Comparison of ENCODE assay signal across 1 cellular context in the genomic region with DNA sequence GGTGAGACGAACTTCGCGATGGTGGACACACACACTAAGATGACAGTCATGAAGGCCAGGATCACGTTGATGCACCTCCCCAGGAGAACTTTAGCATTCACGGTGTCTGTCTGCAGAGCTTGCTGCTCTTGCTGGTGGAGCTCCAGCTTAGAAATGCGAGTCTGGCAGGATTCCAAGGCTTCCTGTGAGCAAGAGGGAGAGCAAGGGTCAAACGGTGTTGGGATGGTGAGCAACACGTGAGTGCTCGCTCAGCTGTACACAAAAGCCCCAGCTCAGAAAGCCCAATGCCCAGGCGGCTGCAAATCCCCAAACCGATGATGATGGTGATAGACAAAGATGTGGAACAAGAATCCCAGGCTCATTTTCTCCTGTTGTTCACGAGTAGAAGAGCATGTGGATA.
TF ChIP-seq lines count a peak whose summit lies in the region.

No MANE protein-coding gene starts in this region.

TF ChIP-seq in HepG2, 621 proteins besides CTCF, POLR2A, EP300 and RAD21 (continued from another document and continues in another):
- TF ChIP-seq, protein P1, sequence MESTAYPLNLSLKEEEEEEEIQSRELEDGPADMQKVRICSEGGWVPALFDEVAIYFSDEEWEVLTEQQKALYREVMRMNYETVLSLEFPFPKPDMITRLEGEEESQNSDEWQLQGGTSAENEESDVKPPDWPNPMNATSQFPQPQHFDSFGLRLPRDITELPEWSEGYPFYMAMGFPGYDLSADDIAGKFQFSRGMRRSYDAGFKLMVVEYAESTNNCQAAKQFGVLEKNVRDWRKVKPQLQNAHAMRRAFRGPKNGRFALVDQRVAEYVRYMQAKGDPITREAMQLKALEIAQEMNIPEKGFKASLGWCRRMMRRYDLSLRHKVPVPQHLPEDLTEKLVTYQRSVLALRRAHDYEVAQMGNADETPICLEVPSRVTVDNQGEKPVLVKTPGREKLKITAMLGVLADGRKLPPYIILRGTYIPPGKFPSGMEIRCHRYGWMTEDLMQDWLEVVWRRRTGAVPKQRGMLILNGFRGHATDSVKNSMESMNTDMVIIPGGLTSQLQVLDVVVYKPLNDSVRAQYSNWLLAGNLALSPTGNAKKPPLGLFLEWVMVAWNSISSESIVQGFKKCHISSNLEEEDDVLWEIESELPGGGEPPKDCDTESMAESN (CRISPR knock-in tag; conservative IDR thresholded peaks at IDR 0.05): no peak
- TF ChIP-seq, protein P2, sequence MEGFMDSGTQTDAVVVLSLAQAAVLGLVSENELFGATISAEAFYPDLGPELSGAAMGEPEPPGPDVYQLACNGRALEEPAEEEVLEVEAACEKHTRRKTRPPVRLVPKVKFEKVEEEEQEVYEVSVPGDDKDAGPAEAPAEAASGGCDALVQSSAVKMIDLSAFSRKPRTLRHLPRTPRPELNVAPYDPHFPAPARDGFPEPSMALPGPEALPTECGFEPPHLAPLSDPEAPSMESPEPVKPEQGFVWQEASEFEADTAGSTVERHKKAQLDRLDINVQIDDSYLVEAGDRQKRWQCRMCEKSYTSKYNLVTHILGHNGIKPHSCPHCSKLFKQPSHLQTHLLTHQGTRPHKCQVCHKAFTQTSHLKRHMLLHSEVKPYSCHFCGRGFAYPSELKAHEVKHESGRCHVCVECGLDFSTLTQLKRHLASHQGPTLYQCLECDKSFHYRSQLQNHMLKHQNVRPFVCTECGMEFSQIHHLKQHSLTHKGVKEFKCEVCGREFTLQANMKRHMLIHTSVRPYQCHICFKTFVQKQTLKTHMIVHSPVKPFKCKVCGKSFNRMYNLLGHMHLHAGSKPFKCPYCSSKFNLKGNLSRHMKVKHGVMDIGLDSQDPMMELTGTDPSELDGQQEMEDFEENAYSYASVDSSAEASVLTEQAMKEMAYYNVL (CRISPR knock-in tag; IDR thresholded peaks at IDR 0.05; ENCODE audit: borderline replicate concordance): no peak
- TF ChIP-seq KLF6 (CRISPR knock-in tag; IDR thresholded peaks at IDR 0.05): no peak
- no peak for TF ChIP-seq ZNF460 (CRISPR knock-in tag; IDR thresholded peaks at IDR 0.05; ENCODE audit: borderline replicate concordance)
- TF ChIP-seq TBX3 (IDR thresholded peaks at IDR 0.05; ENCODE audit: borderline replicate concordance): no peak
- TF ChIP-seq ZNF569 (CRISPR knock-in tag; IDR thresholded peaks at IDR 0.05; ENCODE audit: borderline replicate concordance): no peak
- no peak for TF ChIP-seq ZNF75D (CRISPR knock-in tag; IDR thresholded peaks at IDR 0.05; ENCODE audit: borderline replicate concordance)
- TF ChIP-seq, protein P3, sequence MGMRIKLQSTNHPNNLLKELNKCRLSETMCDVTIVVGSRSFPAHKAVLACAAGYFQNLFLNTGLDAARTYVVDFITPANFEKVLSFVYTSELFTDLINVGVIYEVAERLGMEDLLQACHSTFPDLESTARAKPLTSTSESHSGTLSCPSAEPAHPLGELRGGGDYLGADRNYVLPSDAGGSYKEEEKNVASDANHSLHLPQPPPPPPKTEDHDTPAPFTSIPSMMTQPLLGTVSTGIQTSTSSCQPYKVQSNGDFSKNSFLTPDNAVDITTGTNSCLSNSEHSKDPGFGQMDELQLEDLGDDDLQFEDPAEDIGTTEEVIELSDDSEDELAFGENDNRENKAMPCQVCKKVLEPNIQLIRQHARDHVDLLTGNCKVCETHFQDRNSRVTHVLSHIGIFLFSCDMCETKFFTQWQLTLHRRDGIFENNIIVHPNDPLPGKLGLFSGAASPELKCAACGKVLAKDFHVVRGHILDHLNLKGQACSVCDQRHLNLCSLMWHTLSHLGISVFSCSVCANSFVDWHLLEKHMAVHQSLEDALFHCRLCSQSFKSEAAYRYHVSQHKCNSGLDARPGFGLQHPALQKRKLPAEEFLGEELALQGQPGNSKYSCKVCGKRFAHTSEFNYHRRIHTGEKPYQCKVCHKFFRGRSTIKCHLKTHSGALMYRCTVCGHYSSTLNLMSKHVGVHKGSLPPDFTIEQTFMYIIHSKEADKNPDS (CRISPR knock-in tag; IDR thresholded peaks at IDR 0.05): no peak
- no peak for TF ChIP-seq HNRNPH1 (optimal IDR thresholded peaks at IDR 0.05; ENCODE audit: low read depth, low read length)
- no peak for TF ChIP-seq GLI4 (CRISPR knock-in tag; IDR thresholded peaks at IDR 0.05; ENCODE audit: borderline replicate concordance)
- TF ChIP-seq, protein P4, sequence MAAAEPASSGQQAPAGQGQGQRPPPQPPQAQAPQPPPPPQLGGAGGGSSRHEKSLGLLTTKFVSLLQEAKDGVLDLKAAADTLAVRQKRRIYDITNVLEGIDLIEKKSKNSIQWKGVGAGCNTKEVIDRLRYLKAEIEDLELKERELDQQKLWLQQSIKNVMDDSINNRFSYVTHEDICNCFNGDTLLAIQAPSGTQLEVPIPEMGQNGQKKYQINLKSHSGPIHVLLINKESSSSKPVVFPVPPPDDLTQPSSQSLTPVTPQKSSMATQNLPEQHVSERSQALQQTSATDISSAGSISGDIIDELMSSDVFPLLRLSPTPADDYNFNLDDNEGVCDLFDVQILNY (CRISPR knock-in tag; conservative IDR thresholded peaks at IDR 0.05): no peak
- TF ChIP-seq ZNF143 (CRISPR knock-in tag; IDR thresholded peaks at IDR 0.05): no peak
- TF ChIP-seq SMARCE1 (IDR thresholded peaks at IDR 0.05; ENCODE audit: borderline replicate concordance): no peak
- no peak for TF ChIP-seq CBX2 (IDR thresholded peaks at IDR 0.05; ENCODE audit: low read depth, low read length)
- no peak for TF ChIP-seq CBX2 (CRISPR knock-in tag; IDR thresholded peaks at IDR 0.05; ENCODE audit: low read depth)
- TF ChIP-seq ZNF292 (CRISPR knock-in tag; IDR thresholded peaks at IDR 0.05; ENCODE audit: borderline replicate concordance, low read depth): peak; percentile 89; the same call in 1 of the 2 replicates
- no peak for TF ChIP-seq ZFX (CRISPR knock-in tag; IDR thresholded peaks at IDR 0.05; ENCODE audit: low read depth)
- TF ChIP-seq, protein P5, sequence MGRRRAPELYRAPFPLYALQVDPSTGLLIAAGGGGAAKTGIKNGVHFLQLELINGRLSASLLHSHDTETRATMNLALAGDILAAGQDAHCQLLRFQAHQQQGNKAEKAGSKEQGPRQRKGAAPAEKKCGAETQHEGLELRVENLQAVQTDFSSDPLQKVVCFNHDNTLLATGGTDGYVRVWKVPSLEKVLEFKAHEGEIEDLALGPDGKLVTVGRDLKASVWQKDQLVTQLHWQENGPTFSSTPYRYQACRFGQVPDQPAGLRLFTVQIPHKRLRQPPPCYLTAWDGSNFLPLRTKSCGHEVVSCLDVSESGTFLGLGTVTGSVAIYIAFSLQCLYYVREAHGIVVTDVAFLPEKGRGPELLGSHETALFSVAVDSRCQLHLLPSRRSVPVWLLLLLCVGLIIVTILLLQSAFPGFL (CRISPR knock-in tag; IDR thresholded peaks at IDR 0.05): no peak
- TF ChIP-seq, protein P6, sequence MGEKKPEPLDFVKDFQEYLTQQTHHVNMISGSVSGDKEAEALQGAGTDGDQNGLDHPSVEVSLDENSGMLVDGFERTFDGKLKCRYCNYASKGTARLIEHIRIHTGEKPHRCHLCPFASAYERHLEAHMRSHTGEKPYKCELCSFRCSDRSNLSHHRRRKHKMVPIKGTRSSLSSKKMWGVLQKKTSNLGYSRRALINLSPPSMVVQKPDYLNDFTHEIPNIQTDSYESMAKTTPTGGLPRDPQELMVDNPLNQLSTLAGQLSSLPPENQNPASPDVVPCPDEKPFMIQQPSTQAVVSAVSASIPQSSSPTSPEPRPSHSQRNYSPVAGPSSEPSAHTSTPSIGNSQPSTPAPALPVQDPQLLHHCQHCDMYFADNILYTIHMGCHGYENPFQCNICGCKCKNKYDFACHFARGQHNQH (CRISPR knock-in tag; IDR thresholded peaks at IDR 0.05): no peak
- TF ChIP-seq SOX5 (CRISPR knock-in tag; IDR thresholded peaks at IDR 0.05; ENCODE audit: borderline replicate concordance): peak; percentile 76; the same call in 1 of the 2 replicates
- no peak for TF ChIP-seq TCF7L2 (IDR thresholded peaks at IDR 0.05; ENCODE audit: low read depth, low read length)
- no peak for TF ChIP-seq PHF20 (CRISPR knock-in tag; IDR thresholded peaks at IDR 0.05)
- no peak for TF ChIP-seq RFXAP (CRISPR knock-in tag; IDR thresholded peaks at IDR 0.05; ENCODE audit: borderline replicate concordance)
- no peak for TF ChIP-seq PCBP1 (IDR thresholded peaks at IDR 0.05; ENCODE audit: borderline replicate concordance, low read depth, low read length)
- TF ChIP-seq TGIF2 (CRISPR knock-in tag; IDR thresholded peaks at IDR 0.05): no peak
- TF ChIP-seq, protein P7, sequence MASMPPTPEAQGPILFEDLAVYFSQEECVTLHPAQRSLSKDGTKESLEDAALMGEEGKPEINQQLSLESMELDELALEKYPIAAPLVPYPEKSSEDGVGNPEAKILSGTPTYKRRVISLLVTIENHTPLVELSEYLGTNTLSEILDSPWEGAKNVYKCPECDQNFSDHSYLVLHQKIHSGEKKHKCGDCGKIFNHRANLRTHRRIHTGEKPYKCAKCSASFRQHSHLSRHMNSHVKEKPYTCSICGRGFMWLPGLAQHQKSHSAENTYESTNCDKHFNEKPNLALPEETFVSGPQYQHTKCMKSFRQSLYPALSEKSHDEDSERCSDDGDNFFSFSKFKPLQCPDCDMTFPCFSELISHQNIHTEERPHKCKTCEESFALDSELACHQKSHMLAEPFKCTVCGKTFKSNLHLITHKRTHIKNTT (CRISPR knock-in tag; IDR thresholded peaks at IDR 0.05): no peak
- TF ChIP-seq, protein P8, sequence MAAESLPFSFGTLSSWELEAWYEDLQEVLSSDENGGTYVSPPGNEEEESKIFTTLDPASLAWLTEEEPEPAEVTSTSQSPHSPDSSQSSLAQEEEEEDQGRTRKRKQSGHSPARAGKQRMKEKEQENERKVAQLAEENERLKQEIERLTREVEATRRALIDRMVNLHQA (CRISPR knock-in tag; IDR thresholded peaks at IDR 0.05): no peak
- TF ChIP-seq BORCS8-MEF2B (CRISPR knock-in tag; IDR thresholded peaks at IDR 0.05): no peak
- TF ChIP-seq, protein P9, sequence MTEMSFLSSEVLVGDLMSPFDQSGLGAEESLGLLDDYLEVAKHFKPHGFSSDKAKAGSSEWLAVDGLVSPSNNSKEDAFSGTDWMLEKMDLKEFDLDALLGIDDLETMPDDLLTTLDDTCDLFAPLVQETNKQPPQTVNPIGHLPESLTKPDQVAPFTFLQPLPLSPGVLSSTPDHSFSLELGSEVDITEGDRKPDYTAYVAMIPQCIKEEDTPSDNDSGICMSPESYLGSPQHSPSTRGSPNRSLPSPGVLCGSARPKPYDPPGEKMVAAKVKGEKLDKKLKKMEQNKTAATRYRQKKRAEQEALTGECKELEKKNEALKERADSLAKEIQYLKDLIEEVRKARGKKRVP (CRISPR knock-in tag; IDR thresholded peaks at IDR 0.05): no peak
- 0 out of 2 replicates have a peak, but pooled peaks have one; percentile 40 for TF ChIP-seq ERF (CRISPR knock-in tag; IDR thresholded peaks at IDR 0.05)
- TF ChIP-seq, protein P10, sequence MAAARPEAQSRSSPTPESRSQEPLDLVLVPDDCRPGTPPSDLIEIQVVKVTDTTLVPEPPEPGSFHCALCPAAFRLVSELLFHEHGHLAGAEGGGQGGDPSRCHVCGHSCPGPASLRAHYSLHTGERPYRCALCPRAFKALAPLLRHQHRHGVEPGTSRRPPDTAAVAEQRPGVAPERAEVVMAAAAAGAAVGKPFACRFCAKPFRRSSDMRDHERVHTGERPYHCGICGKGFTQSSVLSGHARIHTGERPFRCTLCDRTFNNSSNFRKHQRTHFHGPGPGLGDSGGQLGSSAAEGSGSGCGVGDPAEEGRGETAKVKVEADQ (CRISPR knock-in tag; IDR thresholded peaks at IDR 0.05; ENCODE audit: borderline replicate concordance): no peak
- TF ChIP-seq, protein P11, sequence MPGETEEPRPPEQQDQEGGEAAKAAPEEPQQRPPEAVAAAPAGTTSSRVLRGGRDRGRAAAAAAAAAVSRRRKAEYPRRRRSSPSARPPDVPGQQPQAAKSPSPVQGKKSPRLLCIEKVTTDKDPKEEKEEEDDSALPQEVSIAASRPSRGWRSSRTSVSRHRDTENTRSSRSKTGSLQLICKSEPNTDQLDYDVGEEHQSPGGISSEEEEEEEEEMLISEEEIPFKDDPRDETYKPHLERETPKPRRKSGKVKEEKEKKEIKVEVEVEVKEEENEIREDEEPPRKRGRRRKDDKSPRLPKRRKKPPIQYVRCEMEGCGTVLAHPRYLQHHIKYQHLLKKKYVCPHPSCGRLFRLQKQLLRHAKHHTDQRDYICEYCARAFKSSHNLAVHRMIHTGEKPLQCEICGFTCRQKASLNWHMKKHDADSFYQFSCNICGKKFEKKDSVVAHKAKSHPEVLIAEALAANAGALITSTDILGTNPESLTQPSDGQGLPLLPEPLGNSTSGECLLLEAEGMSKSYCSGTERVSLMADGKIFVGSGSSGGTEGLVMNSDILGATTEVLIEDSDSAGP (CRISPR knock-in tag; IDR thresholded peaks at IDR 0.05; ENCODE audit: borderline replicate concordance): no peak
- no peak for TF ChIP-seq KDM1A (CRISPR knock-in tag; IDR thresholded peaks at IDR 0.05)
- no peak for TF ChIP-seq ZNF674 (CRISPR knock-in tag; IDR thresholded peaks at IDR 0.05; ENCODE audit: low read depth)
- no peak for TF ChIP-seq MLLT10 (CRISPR knock-in tag; IDR thresholded peaks at IDR 0.05)
- TF ChIP-seq, protein P12, sequence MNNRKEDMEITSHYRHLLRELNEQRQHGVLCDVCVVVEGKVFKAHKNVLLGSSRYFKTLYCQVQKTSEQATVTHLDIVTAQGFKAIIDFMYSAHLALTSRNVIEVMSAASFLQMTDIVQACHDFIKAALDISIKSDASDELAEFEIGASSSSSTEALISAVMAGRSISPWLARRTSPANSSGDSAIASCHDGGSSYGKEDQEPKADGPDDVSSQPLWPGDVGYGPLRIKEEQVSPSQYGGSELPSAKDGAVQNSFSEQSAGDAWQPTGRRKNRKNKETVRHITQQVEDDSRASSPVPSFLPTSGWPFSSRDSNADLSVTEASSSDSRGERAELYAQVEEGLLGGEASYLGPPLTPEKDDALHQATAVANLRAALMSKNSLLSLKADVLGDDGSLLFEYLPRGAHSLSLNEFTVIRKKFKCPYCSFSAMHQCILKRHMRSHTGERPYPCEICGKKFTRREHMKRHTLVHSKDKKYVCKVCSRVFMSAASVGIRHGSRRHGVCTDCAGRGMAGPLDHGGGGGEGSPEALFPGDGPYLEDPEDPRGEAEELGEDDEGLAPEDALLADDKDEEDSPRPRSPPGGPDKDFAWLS (CRISPR knock-in tag; IDR thresholded peaks at IDR 0.05; ENCODE audit: borderline replicate concordance): no peak
- TF ChIP-seq TSC22D2 (CRISPR knock-in tag; IDR thresholded peaks at IDR 0.05; ENCODE audit: borderline replicate concordance): no peak
- TF ChIP-seq ZNF232 (CRISPR knock-in tag; IDR thresholded peaks at IDR 0.05; ENCODE audit: borderline replicate concordance): no peak; the same call in 1 of the 2 replicates
- no peak for TF ChIP-seq SATB2 (CRISPR knock-in tag; IDR thresholded peaks at IDR 0.05)
- TF ChIP-seq, protein P13, sequence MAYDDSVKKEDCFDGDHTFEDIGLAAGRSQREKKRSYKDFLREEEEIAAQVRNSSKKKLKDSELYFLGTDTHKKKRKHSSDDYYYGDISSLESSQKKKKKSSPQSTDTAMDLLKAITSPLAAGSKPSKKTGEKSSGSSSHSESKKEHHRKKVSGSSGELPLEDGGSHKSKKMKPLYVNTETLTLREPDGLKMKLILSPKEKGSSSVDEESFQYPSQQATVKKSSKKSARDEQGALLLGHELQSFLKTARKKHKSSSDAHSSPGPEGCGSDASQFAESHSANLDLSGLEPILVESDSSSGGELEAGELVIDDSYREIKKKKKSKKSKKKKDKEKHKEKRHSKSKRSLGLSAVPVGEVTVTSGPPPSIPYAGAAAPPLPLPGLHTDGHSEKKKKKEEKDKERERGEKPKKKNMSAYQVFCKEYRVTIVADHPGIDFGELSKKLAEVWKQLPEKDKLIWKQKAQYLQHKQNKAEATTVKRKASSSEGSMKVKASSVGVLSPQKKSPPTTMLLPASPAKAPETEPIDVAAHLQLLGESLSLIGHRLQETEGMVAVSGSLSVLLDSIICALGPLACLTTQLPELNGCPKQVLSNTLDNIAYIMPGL (CRISPR knock-in tag; IDR thresholded peaks at IDR 0.05; ENCODE audit: borderline replicate concordance in 1 of 2, low read depth in 1 of 2): no peak
